8 cellular contexts compared by ENCODE assay signal in the genomic region with DNA sequence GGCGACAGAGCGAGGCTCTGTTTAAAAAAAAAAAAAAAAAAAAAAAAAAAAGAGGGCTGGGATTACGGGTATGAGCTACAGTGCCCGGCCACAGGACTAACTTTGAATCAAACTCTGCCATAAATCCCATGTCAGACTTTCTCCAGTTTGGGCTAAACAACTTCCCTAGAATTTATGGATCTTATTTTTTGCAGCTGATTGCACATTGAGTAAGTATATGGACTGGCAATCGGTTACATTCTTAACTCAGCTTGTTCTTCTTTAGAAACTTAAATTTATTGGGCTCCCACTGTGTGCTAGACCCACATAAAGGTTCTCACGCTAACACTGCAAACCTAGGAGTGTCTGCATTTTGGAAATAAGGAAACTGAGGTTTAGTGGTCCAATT. TPM values are rescaled to one million over a fixed set of nuclear protein-coding genes. Genes with fewer than 3 reads are reported as not detected.
DNase-seq lines count a peak whose midpoint lies in the region; ATAC-seq and TF ChIP-seq lines count a peak whose summit lies in the region.

No MANE protein-coding gene starts in this region.

- WGBS in iPS DF 6.9 (ENCODE audit: insufficient coverage, insufficient read length): no CpG with 5 or more reads among the region's 6 CpGs

- POLR2A ChIA-PET in HEK293 (lab: Yijun Ruan, JAX): interaction anchor here (0.5 to 3.8 kb wide), 8 partner anchors 10 to 150 kb away, joined by 3 to 15 read pairs (median 4); no protein-coding TSS in a partner anchor
- POLR2A ChIA-PET in activated CD8-positive, alpha-beta T cell treated with anti-CD3 and anti-CD28 coated beads for 36 hours (lab: Charles Lee): interaction anchor here (0.6 to 6.0 kb wide), 16 partner anchors 15 to 220 kb away, joined by 3 to 52 read pairs (median 4); no protein-coding TSS in a partner anchor

- intact Hi-C loops in activated CD8-positive, alpha-beta T cell treated with anti-CD3 and anti-CD28 coated beads for 36 hours (cut with micrococcal nuclease): no loop called here

- ATAC-seq in activated CD8-positive, alpha-beta T cell treated with anti-CD3 and anti-CD28 coated beads for 36 hours: no peak
- ATAC-seq in stimulated activated effector memory CD8-positive, alpha-beta T cell treated with anti-CD3 and anti-CD28 coated beads, Interleukin-12 subunit alpha, Interleukin-12 subunit beta, amount 100 ng/mL, for 72 hours: no peak
- no peak for ATAC-seq in HG02610 (IDR thresholded peaks at IDR 0.05; ENCODE audit: unreplicated experiment)

- H3K36me3 ChIP-seq in HEK293 (ENCODE audit: control insufficient read depth in 2 of 2, insufficient read depth in 1 of 2, low read length in 2 of 2): peaks cover 5 to 17% of the 10 kb centered on the region in 2 experiments; a peak in 2 of 3 replicates
- no peaks in the 10 kb centered on the region for H3K36me3 ChIP-seq in iPS DF 6.9 (ENCODE audit: control insufficient read depth, insufficient read depth, low read length)

- no peaks in the 10 kb centered on the region for H3K27me3 Mint-ChIP-seq in activated CD8-positive, alpha-beta T cell treated with anti-CD3 and anti-CD28 coated beads for 36 hours

- peak overlapping the region; percentile 86 for H3K4me3 Mint-ChIP-seq in activated CD8-positive, alpha-beta T cell treated with anti-CD3 and anti-CD28 coated beads for 36 hours
- peak overlapping the region; percentile 78 for H3K4me3 Mint-ChIP-seq in stimulated activated effector memory CD8-positive, alpha-beta T cell treated with anti-CD3 and anti-CD28 coated beads, Interleukin-12 subunit alpha, Interleukin-12 subunit beta, amount 100 ng/mL, for 72 hours

- CTCF ChIA-PET in HEK293 (lab: Yijun Ruan, JAX): interaction anchor here (0.6 to 2.9 kb wide), 8 partner anchors 8 to 182 kb away, joined by 3 to 25 read pairs (median 3); no protein-coding TSS in a partner anchor
- CTCF ChIA-PET in activated CD8-positive, alpha-beta T cell treated with anti-CD3 and anti-CD28 coated beads for 36 hours (lab: Charles Lee): interaction anchor here (0.7 to 8.4 kb wide), 12 partner anchors 9 to 126 kb away, joined by 3 to 127 read pairs (median 4); no protein-coding TSS in a partner anchor

- no peaks in the 10 kb centered on the region for H3K27me3 ChIP-seq in iPS DF 6.9 (ENCODE audit: control insufficient read depth, insufficient read depth, low read length)

- H3K4me3 ChIP-seq in HEK293 (ENCODE audit: low read depth, low read length) (peak overlapping the region; percentile 63), iPS DF 6.9 (ENCODE audit: low read length) (peak overlapping the region; percentile 91; the same call in 1 of the 2 replicates)

- peaks cover 50% of the 10 kb centered on the region for H3K4me1 Mint-ChIP-seq in activated CD8-positive, alpha-beta T cell treated with anti-CD3 and anti-CD28 coated beads for 36 hours (ENCODE audit: low read depth)
- peaks cover 32% of the 10 kb centered on the region for H3K4me1 Mint-ChIP-seq in stimulated activated effector memory CD8-positive, alpha-beta T cell treated with anti-CD3 and anti-CD28 coated beads, Interleukin-12 subunit alpha, Interleukin-12 subunit beta, amount 100 ng/mL, for 72 hours

- H3K9me3 ChIP-seq in HEK293 (ENCODE audit: control insufficient read depth, insufficient read depth, low read depth, low read length) (no peaks in the 10 kb centered on the region), iPS DF 6.9 (ENCODE audit: control insufficient read depth, insufficient read depth, low read length) (no peaks in the 10 kb centered on the region)

- DNase-seq in activated CD8-positive, alpha-beta T cell treated with anti-CD3 and anti-CD28 coated beads for 36 hours: no peak
- no peak for DNase-seq in iPS DF 6.9 (ENCODE audit: low read depth, low spot score)
- no peak for DNase-seq in stimulated activated effector memory CD8-positive, alpha-beta T cell treated with anti-CD3 and anti-CD28 coated beads, Interleukin-12 subunit alpha, Interleukin-12 subunit beta, amount 100 ng/mL, for 72 hours (ENCODE audit: low spot score in 2 of 2)
- DNase-seq in foreskin melanocyte: no peak
- no peak for DNase-seq in RKO (ENCODE audit: low spot score)
- no peak for DNase-seq in NCI-H1048 (lab: John Stamatoyannopoulos, UW)

- peak overlapping the region; percentile 77 for H3K27ac ChIP-seq in HEK293 (ENCODE audit: extremely low read depth, low read depth, low read length)
- H3K27ac ChIP-seq in iPS DF 6.9 (ENCODE audit: low read length): no peak overlapping the region

- H3K4me1 ChIP-seq in HEK293 (ENCODE audit: control insufficient read depth, insufficient read depth, low read length) (peaks cover 5% of the 10 kb centered on the region; the same call in 1 of the 2 replicates), iPS DF 6.9 (ENCODE audit: control insufficient read depth, insufficient read depth, low read length) (no peaks in the 10 kb centered on the region)

- peaks cover 30% of the 10 kb centered on the region for H3K36me3 Mint-ChIP-seq in activated CD8-positive, alpha-beta T cell treated with anti-CD3 and anti-CD28 coated beads for 36 hours (ENCODE audit: low read depth)
- peaks cover 36% of the 10 kb centered on the region for H3K36me3 Mint-ChIP-seq in stimulated activated effector memory CD8-positive, alpha-beta T cell treated with anti-CD3 and anti-CD28 coated beads, Interleukin-12 subunit alpha, Interleukin-12 subunit beta, amount 100 ng/mL, for 72 hours

- H3K9me3 Mint-ChIP-seq in activated CD8-positive, alpha-beta T cell treated with anti-CD3 and anti-CD28 coated beads for 36 hours: no peaks in the 10 kb centered on the region
- no peaks in the 10 kb centered on the region for H3K9me3 Mint-ChIP-seq in stimulated activated effector memory CD8-positive, alpha-beta T cell treated with anti-CD3 and anti-CD28 coated beads, Interleukin-12 subunit alpha, Interleukin-12 subunit beta, amount 100 ng/mL, for 72 hours

- peak overlapping the region; percentile 95 for H3K27ac Mint-ChIP-seq in activated CD8-positive, alpha-beta T cell treated with anti-CD3 and anti-CD28 coated beads for 36 hours
- H3K27ac Mint-ChIP-seq in stimulated activated effector memory CD8-positive, alpha-beta T cell treated with anti-CD3 and anti-CD28 coated beads, Interleukin-12 subunit alpha, Interleukin-12 subunit beta, amount 100 ng/mL, for 72 hours: peak overlapping the region; percentile 90

- no peak for TF ChIP-seq CTCF in HEK293 (tag by site-specific recombination; IDR thresholded peaks at IDR 0.05)
- no peak for TF ChIP-seq CTCF in activated CD8-positive, alpha-beta T cell treated with anti-CD3 and anti-CD28 coated beads for 36 hours (IDR thresholded peaks at IDR 0.05)

TF ChIP-seq in HEK293, 187 proteins besides CTCF, POLR2A, EP300 and RAD21:
- TF ChIP-seq ZNF169 (tag by site-specific recombination; IDR thresholded peaks at IDR 0.05): no peak
- TF ChIP-seq, protein P1, sequence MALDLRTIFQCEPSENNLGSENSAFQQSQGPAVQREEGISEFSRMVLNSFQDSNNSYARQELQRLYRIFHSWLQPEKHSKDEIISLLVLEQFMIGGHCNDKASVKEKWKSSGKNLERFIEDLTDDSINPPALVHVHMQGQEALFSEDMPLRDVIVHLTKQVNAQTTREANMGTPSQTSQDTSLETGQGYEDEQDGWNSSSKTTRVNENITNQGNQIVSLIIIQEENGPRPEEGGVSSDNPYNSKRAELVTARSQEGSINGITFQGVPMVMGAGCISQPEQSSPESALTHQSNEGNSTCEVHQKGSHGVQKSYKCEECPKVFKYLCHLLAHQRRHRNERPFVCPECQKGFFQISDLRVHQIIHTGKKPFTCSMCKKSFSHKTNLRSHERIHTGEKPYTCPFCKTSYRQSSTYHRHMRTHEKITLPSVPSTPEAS (tag by site-specific recombination; IDR thresholded peaks at IDR 0.05): no peak
- TF ChIP-seq, protein P2, sequence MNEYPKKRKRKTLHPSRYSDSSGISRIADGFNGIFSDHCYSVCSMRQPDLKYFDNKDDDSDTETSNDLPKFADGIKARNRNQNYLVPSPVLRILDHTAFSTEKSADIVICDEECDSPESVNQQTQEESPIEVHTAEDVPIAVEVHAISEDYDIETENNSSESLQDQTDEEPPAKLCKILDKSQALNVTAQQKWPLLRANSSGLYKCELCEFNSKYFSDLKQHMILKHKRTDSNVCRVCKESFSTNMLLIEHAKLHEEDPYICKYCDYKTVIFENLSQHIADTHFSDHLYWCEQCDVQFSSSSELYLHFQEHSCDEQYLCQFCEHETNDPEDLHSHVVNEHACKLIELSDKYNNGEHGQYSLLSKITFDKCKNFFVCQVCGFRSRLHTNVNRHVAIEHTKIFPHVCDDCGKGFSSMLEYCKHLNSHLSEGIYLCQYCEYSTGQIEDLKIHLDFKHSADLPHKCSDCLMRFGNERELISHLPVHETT (tag by site-specific recombination; IDR thresholded peaks at IDR 0.05): no peak

RNA-seq across cellular contexts. Expression of a gene that starts 0.8 kb away (rescaled TPM):
- total RNA-seq in activated CD8-positive, alpha-beta T cell treated with anti-CD3 and anti-CD28 coated beads for 36 hours: 100 to 1,000 TPM; 111 to 114 TPM

RNA-seq across cellular contexts. Expression of a gene that starts 39.8 kb away (rescaled TPM):
- total RNA-seq in activated CD8-positive, alpha-beta T cell treated with anti-CD3 and anti-CD28 coated beads for 36 hours: 1 to 10 TPM; 4.5 to 5.9 TPM
